33 cellular contexts compared by ENCODE assay signal in the genomic region with DNA sequence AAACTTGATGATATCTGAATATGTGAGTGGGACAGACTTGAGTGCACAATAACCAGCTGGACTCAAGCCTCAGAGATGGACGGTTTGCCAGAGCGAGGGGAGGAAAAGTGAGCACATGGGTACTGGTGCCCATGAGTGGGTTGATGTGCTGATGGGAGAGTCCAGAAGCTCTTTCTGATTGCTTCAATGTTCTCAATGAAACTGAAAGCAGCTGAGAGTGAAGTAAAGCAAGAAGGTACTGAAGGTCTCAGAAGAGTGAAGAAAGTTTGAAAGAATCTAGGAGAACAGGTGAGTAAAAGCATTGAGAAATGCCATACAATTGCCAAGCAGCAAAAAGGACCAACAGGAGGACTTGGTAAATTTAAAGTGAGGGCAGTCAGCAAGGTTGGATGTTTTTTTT. TPM values are rescaled to one million over a fixed set of nuclear protein-coding genes. Genes with fewer than 3 reads are reported as not detected.
"Had no signal": no experiment of that assay in that cellular context is flagged by ENCODE, and none has a peak within 500 bp of the region (broad histone marks: within the 10 kb centered on the region; RNA-seq: fewer than 3 reads in every experiment).

No MANE protein-coding gene starts in this region.

- H3K9me3 Mint-ChIP-seq: activated naive CD8-positive, alpha-beta T cell treated with anti-CD3 and anti-CD28 coated beads for 36 hours; activated T-helper 1 cell treated with anti-CD3 and anti-CD28 coated beads, Interleukin-12 subunit alpha, Interleukin-12 subunit beta, Interleukin-2, Interleukin-4 antibody, amounts not matched to agents 30 ng/mL and 10 ng/mL and 1 ng/mL, durations not matched to agents 14 hours and 24 hours and 36 hours; activated T-helper 2 cell treated with anti-CD3 and anti-CD28 coated beads, Interferon-gamma antibody, Interleukin-2, Interleukin-4, amounts not matched to agents 10 μg/mL and 5 μg/mL and 100 μg/mL, durations not matched to agents 14 hours and 24 hours and 36 hours had no signal

- H3K36me3 ChIP-seq: adrenal gland, breast epithelium, cardiac muscle cell, colonic mucosa had no signal

- H3K27ac Mint-ChIP-seq: activated CD4-positive, alpha-beta memory T cell treated with anti-CD3 and anti-CD28 coated beads for 36 hours; activated CD8-positive, alpha-beta memory T cell treated with anti-CD3 and anti-CD28 coated beads, Interleukin-2, amount 10 ng/mL, durations not matched to agents 7 days and 5 days; activated CD8-positive, alpha-beta T cell treated with anti-CD3 and anti-CD28 coated beads, Interleukin-2, amount 10 ng/mL, durations not matched to agents 7 days and 5 days; activated naive CD4-positive, alpha-beta T cell treated with anti-CD3 and anti-CD28 coated beads for 36 hours; activated naive CD4-positive, alpha-beta T cell treated with anti-CD3 and anti-CD28 coated beads, Interleukin-2, amount 50 U/mL, for 24 hours; activated naive CD8-positive, alpha-beta T cell treated with anti-CD3 and anti-CD28 coated beads for 36 hours; activated naive CD8-positive, alpha-beta T cell treated with anti-CD3 and anti-CD28 coated beads, Interleukin-2, amount 50 U/mL, for 24 hours; activated T-helper 1 cell treated with anti-CD3 and anti-CD28 coated beads, Interleukin-12 subunit alpha, Interleukin-12 subunit beta, Interleukin-2, Interleukin-4 antibody, amounts not matched to agents 30 ng/mL and 10 ng/mL and 1 ng/mL, durations not matched to agents 14 hours and 24 hours and 36 hours; activated T-helper 2 cell treated with anti-CD3 and anti-CD28 coated beads, Interferon-gamma antibody, Interleukin-2, Interleukin-4, amounts not matched to agents 10 μg/mL and 5 μg/mL and 100 μg/mL, durations not matched to agents 14 hours and 24 hours and 36 hours; brain had no signal

- ATAC-seq: activated CD8-positive, alpha-beta memory T cell treated with anti-CD3 and anti-CD28 coated beads, Interleukin-2, amount 10 ng/mL, durations not matched to agents 7 days and 5 days; activated CD8-positive, alpha-beta T cell treated with anti-CD3 and anti-CD28 coated beads, Interleukin-2, amount 10 ng/mL, durations not matched to agents 7 days and 5 days; activated naive CD8-positive, alpha-beta T cell treated with anti-CD3 and anti-CD28 coated beads, Interleukin-2, amount 50 U/mL, for 24 hours; gastroesophageal sphincter had no signal

- H3K27me3 Mint-ChIP-seq: activated CD8-positive, alpha-beta memory T cell treated with anti-CD3 and anti-CD28 coated beads, Interleukin-2, amount 10 ng/mL, durations not matched to agents 7 days and 5 days; activated naive CD8-positive, alpha-beta T cell treated with anti-CD3 and anti-CD28 coated beads for 36 hours; activated naive CD8-positive, alpha-beta T cell treated with anti-CD3 and anti-CD28 coated beads, Interleukin-2, amount 50 U/mL, for 24 hours; brain had no signal

- H3K4me3 ChIP-seq: adrenal gland, breast epithelium, cardiac muscle cell, colonic mucosa, esophagus squamous epithelium, gastroesophageal sphincter had no signal

- DNase-seq: activated CD4-positive, alpha-beta memory T cell treated with anti-CD3 and anti-CD28 coated beads for 36 hours; activated CD4-positive, alpha-beta T cell treated with anti-CD3 and anti-CD28 coated beads for 1 hour; activated CD4-positive, alpha-beta T cell treated with anti-CD3 and anti-CD28 coated beads for 48 hours; activated CD8-positive, alpha-beta memory T cell treated with anti-CD3 and anti-CD28 coated beads, Interleukin-2, amount 10 ng/mL, durations not matched to agents 7 days and 5 days; activated CD8-positive, alpha-beta memory T cell treated with anti-CD3 and anti-CD28 coated beads, Interleukin-2, amount 50 U/mL, for 4 hours; activated CD8-positive, alpha-beta T cell treated with anti-CD3 and anti-CD28 coated beads, Interleukin-2, amount 10 ng/mL, durations not matched to agents 7 days and 5 days; activated effector memory CD4-positive, alpha-beta T cell treated with anti-CD3 and anti-CD28 coated beads, Interleukin-2, amount 50 U/mL, for 16 hours; activated naive CD4-positive, alpha-beta T cell treated with anti-CD3 and anti-CD28 coated beads for 36 hours; activated naive CD8-positive, alpha-beta T cell treated with anti-CD3 and anti-CD28 coated beads for 36 hours; activated naive CD8-positive, alpha-beta T cell treated with anti-CD3 and anti-CD28 coated beads, Interleukin-2, amount 50 U/mL, for 24 hours; activated T-cell treated with anti-CD3 and anti-CD28 coated beads, Interleukin-2, amount 50 U/mL, for 1 hour; activated T-cell treated with anti-CD3 and anti-CD28 coated beads, Interleukin-2, amount 50 U/mL, for 48 hours; adrenal gland; amygdala; aorta; central memory CD4-positive, alpha-beta T cell; cerebellar nuclear complex; colonic mucosa; effector CD8-positive, alpha-beta T cell; esophagus squamous epithelium; foreskin melanocyte; head of caudate nucleus; hippocampal formation; T-helper 2 cell had no signal

- H3K27me3 ChIP-seq: adrenal gland, breast epithelium, cardiac muscle cell, colonic mucosa, esophagus squamous epithelium, gastroesophageal sphincter had no signal

- H3K27ac ChIP-seq: adrenal gland, breast epithelium, cardiac muscle cell, colonic mucosa, epithelial cell of prostate, esophagus squamous epithelium, gastroesophageal sphincter had no signal

- H3K4me1 Mint-ChIP-seq: activated CD8-positive, alpha-beta memory T cell treated with anti-CD3 and anti-CD28 coated beads, Interleukin-2, amount 10 ng/mL, durations not matched to agents 7 days and 5 days; activated naive CD4-positive, alpha-beta T cell treated with anti-CD3 and anti-CD28 coated beads, Interleukin-2, amount 50 U/mL, for 24 hours; activated naive CD8-positive, alpha-beta T cell treated with anti-CD3 and anti-CD28 coated beads for 36 hours; activated naive CD8-positive, alpha-beta T cell treated with anti-CD3 and anti-CD28 coated beads, Interleukin-2, amount 50 U/mL, for 24 hours; brain had no signal

- H3K36me3 Mint-ChIP-seq: activated CD4-positive, alpha-beta memory T cell treated with anti-CD3 and anti-CD28 coated beads for 36 hours; activated CD8-positive, alpha-beta memory T cell treated with anti-CD3 and anti-CD28 coated beads, Interleukin-2, amount 10 ng/mL, durations not matched to agents 7 days and 5 days; activated naive CD4-positive, alpha-beta T cell treated with anti-CD3 and anti-CD28 coated beads, Interleukin-2, amount 50 U/mL, for 24 hours; activated naive CD8-positive, alpha-beta T cell treated with anti-CD3 and anti-CD28 coated beads for 36 hours had no signal

- H3K4me3 Mint-ChIP-seq: activated CD4-positive, alpha-beta memory T cell treated with anti-CD3 and anti-CD28 coated beads for 36 hours; activated CD8-positive, alpha-beta memory T cell treated with anti-CD3 and anti-CD28 coated beads, Interleukin-2, amount 10 ng/mL, durations not matched to agents 7 days and 5 days; activated CD8-positive, alpha-beta T cell treated with anti-CD3 and anti-CD28 coated beads, Interleukin-2, amount 10 ng/mL, durations not matched to agents 7 days and 5 days; activated naive CD4-positive, alpha-beta T cell treated with anti-CD3 and anti-CD28 coated beads for 36 hours; activated naive CD4-positive, alpha-beta T cell treated with anti-CD3 and anti-CD28 coated beads, Interleukin-2, amount 50 U/mL, for 24 hours; activated naive CD8-positive, alpha-beta T cell treated with anti-CD3 and anti-CD28 coated beads for 36 hours; activated naive CD8-positive, alpha-beta T cell treated with anti-CD3 and anti-CD28 coated beads, Interleukin-2, amount 50 U/mL, for 24 hours; activated T-helper 1 cell treated with anti-CD3 and anti-CD28 coated beads, Interleukin-12 subunit alpha, Interleukin-12 subunit beta, Interleukin-2, Interleukin-4 antibody, amounts not matched to agents 30 ng/mL and 10 ng/mL and 1 ng/mL, durations not matched to agents 14 hours and 24 hours and 36 hours; brain had no signal

- H3K4me1 ChIP-seq: adrenal gland, breast epithelium, colonic mucosa, esophagus squamous epithelium, gastroesophageal sphincter had no signal

- H3K9me3 ChIP-seq: adrenal gland, breast epithelium, colonic mucosa, esophagus squamous epithelium, gastroesophageal sphincter had no signal

RNA-seq across cellular contexts. Expression of gene CTTNBP2, which starts 28.6 kb away (rescaled TPM):
- total RNA-seq: activated CD4-positive, alpha-beta memory T cell treated with anti-CD3 and anti-CD28 coated beads for 36 hours; activated CD8-positive, alpha-beta memory T cell treated with anti-CD3 and anti-CD28 coated beads for 36 hours; activated CD8-positive, alpha-beta memory T cell treated with anti-CD3 and anti-CD28 coated beads, Interleukin-2, amount 10 ng/mL, durations not matched to agents 7 days and 5 days; activated CD8-positive, alpha-beta T cell treated with anti-CD3 and anti-CD28 coated beads, Interleukin-2, amount 10 ng/mL, durations not matched to agents 7 days and 5 days; activated naive CD4-positive, alpha-beta T cell treated with anti-CD3 and anti-CD28 coated beads for 36 hours; activated naive CD8-positive, alpha-beta T cell treated with anti-CD3 and anti-CD28 coated beads for 36 hours; activated T-helper 1 cell treated with anti-CD3 and anti-CD28 coated beads, Interleukin-12 subunit alpha, Interleukin-12 subunit beta, Interleukin-2, Interleukin-4 antibody, amounts not matched to agents 30 ng/mL and 10 ng/mL and 1 ng/mL, durations not matched to agents 14 hours and 24 hours and 36 hours; activated T-helper 2 cell treated with anti-CD3 and anti-CD28 coated beads, Interferon-gamma antibody, Interleukin-2, Interleukin-4, amounts not matched to agents 10 μg/mL and 5 μg/mL and 100 μg/mL, durations not matched to agents 14 hours and 24 hours and 36 hours had no signal
